In genomic region chr20:37378785-37379598, GRCh38 we compare ENCODE assay signal across 1 cellular context.
TF ChIP-seq lines count a peak whose summit lies in the region.

No MANE protein-coding gene starts in this region.

TF ChIP-seq in A549, 52 proteins besides CTCF, POLR2A, EP300 and RAD21 (continued from another document):
- TF ChIP-seq FOSL2 (IDR thresholded peaks at IDR 0.05): peak; percentile 67; the same call in 1 of the 2 replicates
- peak; percentile 73 for TF ChIP-seq FOSL2 (CRISPR knock-in tag; IDR thresholded peaks at IDR 0.05)
- TF ChIP-seq JUNB (IDR thresholded peaks at IDR 0.05): peak; percentile 64; the same call in 1 of the 2 replicates
- TF ChIP-seq CEBPB (IDR thresholded peaks at IDR 0.05): 0 out of 4 replicates have a peak, but pooled peaks of 1 of the 2 experiments have one; percentile 30
- TF ChIP-seq JUN (IDR thresholded peaks at IDR 0.05): peak; percentile 36 to 94; a peak in 4 of 5 replicates
- peak; percentile 50; the same call in 1 of the 2 replicates for TF ChIP-seq FOSB (CRISPR knock-in tag; IDR thresholded peaks at IDR 0.05)
- peak; percentile 40; the same call in 1 of the 2 replicates for TF ChIP-seq FOXS1 (CRISPR knock-in tag; IDR thresholded peaks at IDR 0.05)
- no peak for TF ChIP-seq ZC3H11A (IDR thresholded peaks at IDR 0.05)
- TF ChIP-seq MAX (IDR thresholded peaks at IDR 0.05): peak; percentile 97
- TF ChIP-seq CHD2 (IDR thresholded peaks at IDR 0.05; ENCODE audit: low read length, partially characterized antibody): no peak
- no peak for TF ChIP-seq NR3C1 (IDR thresholded peaks at IDR 0.05)
- no peak for TF ChIP-seq HMGXB4 (CRISPR knock-in tag; IDR thresholded peaks at IDR 0.05; ENCODE audit: borderline replicate concordance)
- peak; percentile 96 for TF ChIP-seq NFE2L2 (conservative IDR thresholded peaks at IDR 0.05; ENCODE audit: low read length)
- no peak for TF ChIP-seq SREBF2 (IDR thresholded peaks at IDR 0.05)
- no peak for TF ChIP-seq CBX2 (IDR thresholded peaks at IDR 0.05; ENCODE audit: borderline replicate concordance, low read depth)
- TF ChIP-seq RCOR1 (IDR thresholded peaks at IDR 0.05; ENCODE audit: low read depth, low read length): no peak
- TF ChIP-seq EHF (CRISPR knock-in tag; IDR thresholded peaks at IDR 0.05): peak; percentile 86; the same call in 1 of the 2 replicates
- TF ChIP-seq KDM1A (IDR thresholded peaks at IDR 0.05; ENCODE audit: low read depth): no peak
- TF ChIP-seq HOXA7 (CRISPR knock-in tag; IDR thresholded peaks at IDR 0.05): peak; percentile 39; the same call in 1 of the 2 replicates
- peak; percentile 67 for TF ChIP-seq TFCP2L1 (CRISPR knock-in tag; IDR thresholded peaks at IDR 0.05)
- TF ChIP-seq HOXB13 (CRISPR knock-in tag; IDR thresholded peaks at IDR 0.05; ENCODE audit: low read depth): peak; percentile 91; the same call in 1 of the 2 replicates
- no peak; the same call in 1 of the 3 replicates for TF ChIP-seq SMC3 (IDR thresholded peaks at IDR 0.05)
- peak; percentile 57 for TF ChIP-seq ATOH8 (CRISPR knock-in tag; IDR thresholded peaks at IDR 0.05; ENCODE audit: low read depth)
- TF ChIP-seq PBX3 (IDR thresholded peaks at IDR 0.05): peak; percentile 34; the same call in 1 of the 2 replicates
- TF ChIP-seq MYC (IDR thresholded peaks at IDR 0.05; ENCODE audit: borderline replicate concordance, low read length): peak; percentile 77; the same call in 1 of the 2 replicates
- peak; percentile 26; the same call in 1 of the 2 replicates for TF ChIP-seq ZNF302 (CRISPR knock-in tag; IDR thresholded peaks at IDR 0.05)
- peak; percentile 91 for TF ChIP-seq BHLHE40 (IDR thresholded peaks at IDR 0.05; ENCODE audit: low read depth, low read length)
- TF ChIP-seq CHD4 (IDR thresholded peaks at IDR 0.05; ENCODE audit: borderline replicate concordance): no peak
- TF ChIP-seq RARB (CRISPR knock-in tag; IDR thresholded peaks at IDR 0.05): no peak; the same call in 1 of the 2 replicates
- TF ChIP-seq HEYL (CRISPR knock-in tag; IDR thresholded peaks at IDR 0.05): no peak
- no peak for TF ChIP-seq REST (IDR thresholded peaks at IDR 0.05)
